In the genomic region with DNA sequence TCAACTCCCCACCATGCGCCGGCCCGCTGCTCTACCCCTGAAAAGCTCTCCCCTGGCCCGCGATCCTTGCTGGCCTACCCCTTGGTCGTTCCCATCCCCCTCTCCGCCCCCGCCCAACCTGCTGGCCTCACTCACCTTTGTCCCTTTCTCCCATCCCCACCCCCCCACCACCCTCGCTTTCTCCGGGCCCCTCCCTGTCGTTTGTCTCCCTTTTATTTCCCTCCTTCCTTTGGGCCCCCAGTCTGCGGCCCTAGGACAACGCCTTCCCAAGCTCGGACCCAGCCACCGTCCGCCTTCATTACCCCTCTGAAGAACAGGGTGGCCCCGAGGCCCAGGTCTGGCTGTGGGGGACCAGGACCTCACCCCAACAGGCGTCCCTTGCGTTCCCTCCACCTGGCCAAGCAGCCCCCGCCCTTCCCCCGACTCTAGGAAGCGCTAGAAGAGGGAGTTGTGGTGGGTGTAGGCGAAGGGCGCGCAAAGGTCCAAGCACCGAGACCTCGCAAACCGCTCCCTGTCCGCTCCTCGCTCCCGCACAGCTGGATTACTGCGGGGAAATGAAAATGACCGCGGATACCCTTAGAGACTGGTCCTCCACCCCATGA, we compare ENCODE assay signal across 6 cellular contexts. TPM values are rescaled to one million over a fixed set of nuclear protein-coding genes. Genes with fewer than 3 reads are reported as not detected.
DNase-seq lines count a peak whose midpoint lies in the region; ATAC-seq and TF ChIP-seq lines count a peak whose summit lies in the region.

No MANE protein-coding gene starts in this region.

- H3K4me1 ChIP-seq in MM.1S (ENCODE audit: low read length) (peaks cover 11% of the 10 kb centered on the region), sigmoid colon (peaks cover 0 to 36% (median 29%) of the 10 kb centered on the region in 4 donors)

- no peak overlapping the region for H3K4me3 ChIP-seq in MM.1S (ENCODE audit: low read length)
- H3K4me3 ChIP-seq in sigmoid colon: peak overlapping the region; percentile 22 to 59 (median 46)

- no peak for ATAC-seq in GM21526 (IDR thresholded peaks at IDR 0.05; ENCODE audit: low FRiP score, unreplicated experiment)
- ATAC-seq in GM21786 (IDR thresholded peaks at IDR 0.05; ENCODE audit: unreplicated experiment): no peak
- ATAC-seq in HG03025 (IDR thresholded peaks at IDR 0.05; ENCODE audit: low FRiP score, unreplicated experiment): no peak

- no peak overlapping the region for H2AFZ ChIP-seq in MM.1S (ENCODE audit: low read length)

- TF ChIP-seq POLR2A in sigmoid colon (IDR thresholded peaks at IDR 0.05): no peak

- H3K27ac ChIP-seq in MM.1S (ENCODE audit: low read length) (no peak overlapping the region), epithelial cell of prostate (peak overlapping the region; percentile 76), sigmoid colon (peak overlapping the region; percentile 53 to 77 (median 62))

- no peaks in the 10 kb centered on the region for H3K79me2 ChIP-seq in MM.1S (ENCODE audit: low read length)

- no peak for TF ChIP-seq EP300 in sigmoid colon (IDR thresholded peaks at IDR 0.05)

- H3K9me2 ChIP-seq in MM.1S (replicated peaks; ENCODE audit: insufficient read depth, low read length): no peaks in the 10 kb centered on the region

- H3K27me3 ChIP-seq in MM.1S (replicated peaks; ENCODE audit: insufficient read depth, low read length) (no peaks in the 10 kb centered on the region), sigmoid colon (no peaks in the 10 kb centered on the region)

- H3K36me3 ChIP-seq in MM.1S (replicated peaks; ENCODE audit: insufficient read depth, low read length) (no peaks in the 10 kb centered on the region), sigmoid colon (no peaks in the 10 kb centered on the region)

- no peak overlapping the region for H3K9ac ChIP-seq in MM.1S (ENCODE audit: low read length)

- TF ChIP-seq CTCF in MM.1S (IDR thresholded peaks at IDR 0.05; ENCODE audit: low read length) (no peak), sigmoid colon (IDR thresholded peaks at IDR 0.05) (no peak)

- peaks cover 6% of the 10 kb centered on the region for H3F3A ChIP-seq in MM.1S (ENCODE audit: insufficient read depth, low read length)

- intact Hi-C loops in sigmoid colon (cut with DNase I): loop anchor here (1.0 to 5.0 kb wide), 2 partner anchors 31 to 265 kb away; no protein-coding TSS in a partner anchor

- 38 to 54% methylated on average over 34 of the region's 34 CpGs for WGBS in sigmoid colon, 2 donors

- DNase-seq in MM.1S (no peak), epithelial cell of prostate (ENCODE audit: low read depth, low spot score) (no peak), sigmoid colon (peak; percentile 69)

- H4K20me1 ChIP-seq in MM.1S (ENCODE audit: insufficient read depth, low read length): no peaks in the 10 kb centered on the region

- H3K9me3 ChIP-seq in MM.1S (replicated peaks; ENCODE audit: insufficient read depth, low read length): no peaks in the 10 kb centered on the region
- no peaks in the 10 kb centered on the region for H3K9me3 ChIP-seq in sigmoid colon

- H3K4me2 ChIP-seq in MM.1S (ENCODE audit: low read depth, low read length): peak overlapping the region; percentile 56; the same call in 1 of the 2 replicates

RNA-seq across cellular contexts. Expression of a gene that starts 6.9 kb away (rescaled TPM):
- total RNA-seq in sigmoid colon: 10 to 100 TPM; 16.1 to 23.5 (median 16.5) TPM
- 10 to 100 TPM; 15.6 to 22.7 (median 16.4) TPM for polyA plus RNA-seq in sigmoid colon

RNA-seq across cellular contexts. Expression of a gene that starts 7.6 kb away (rescaled TPM):
- 100 to 1,000 TPM in 1 of 4 donors, 10 to 100 TPM in 3; 54.6 to 333 (median 58.3) TPM for total RNA-seq in sigmoid colon
- polyA plus RNA-seq in sigmoid colon: 100 to 1,000 TPM in 2 of 3 donors, 10 to 100 TPM in 1; 64.3 to 117 (median 105) TPM

RNA-seq across cellular contexts. Expression of a gene that starts 14.3 kb away (rescaled TPM):
- total RNA-seq in sigmoid colon: 100 to 1,000 TPM in 3 of 4 donors, 10 to 100 TPM in 1; 86.6 to 140 (median 115) TPM
- 10 to 100 TPM; 21.0 to 85.4 (median 33.5) TPM for polyA plus RNA-seq in sigmoid colon

RNA-seq across cellular contexts. Expression of a gene that starts 49.4 kb away (rescaled TPM):
- total RNA-seq in sigmoid colon: 100 to 1,000 TPM in 2 of 4 donors, 10 to 100 TPM in 2; 75.3 to 124 (median 95.1) TPM
- polyA plus RNA-seq in sigmoid colon: 100 to 1,000 TPM in 1 of 3 donors, 10 to 100 TPM in 2; 34.4 to 139 (median 42.6) TPM

RNA-seq across cellular contexts. Expression of a gene that starts 55.6 kb away (rescaled TPM):
- 100 to 1,000 TPM in 2 of 4 donors, 10 to 100 TPM in 2; 95.2 to 108 (median 102) TPM for total RNA-seq in sigmoid colon
- polyA plus RNA-seq in sigmoid colon: 100 to 1,000 TPM in 1 of 3 donors, 10 to 100 TPM in 2; 85.1 to 113 (median 85.9) TPM
